In genomic region chr15:87579537-87579936, GRCh38 we compare ENCODE assay signal across 24 cellular contexts.
"Had no signal": no experiment of that assay in that cellular context is flagged by ENCODE, and none has a peak within 500 bp of the region (broad histone marks: within the 10 kb centered on the region; RNA-seq: fewer than 3 reads in every experiment).

No MANE protein-coding gene starts in this region.

- H3K27ac ChIP-seq: ascending aorta, SK-N-MC had no signal

- H3K36me3 ChIP-seq: ascending aorta had no signal

- H3K4me1 Mint-ChIP-seq: activated CD4-positive, alpha-beta T cell treated with anti-CD3 and anti-CD28 coated beads, Interleukin-2, amount 10 ng/mL, durations not matched to agents 24 days and 14 days; activated naive CD4-positive, alpha-beta T cell treated with anti-CD3 and anti-CD28 coated beads, Interleukin-2, amount 50 U/mL, for 24 hours; activated naive CD8-positive, alpha-beta T cell treated with anti-CD3 and anti-CD28 coated beads, Interleukin-2, amount 10 ng/mL, durations not matched to agents 7 days and 5 days; activated T-helper 17 cell treated with anti-CD3 and anti-CD28 coated beads, Interleukin-2, amount 50 U/mL, for 72 hours had no signal

- H3K27me3 ChIP-seq: ascending aorta had no signal

- H3K36me3 Mint-ChIP-seq: activated naive CD4-positive, alpha-beta T cell treated with anti-CD3 and anti-CD28 coated beads, Interleukin-2, amount 50 U/mL, for 24 hours; activated naive CD8-positive, alpha-beta T cell treated with anti-CD3 and anti-CD28 coated beads, Interleukin-2, amount 10 ng/mL, durations not matched to agents 7 days and 5 days had no signal

- H3K4me3 ChIP-seq: ascending aorta, SK-N-MC had no signal

- DNase-seq: activated CD4-positive, alpha-beta T cell treated with anti-CD3 and anti-CD28 coated beads, Interleukin-2, amount 10 ng/mL, durations not matched to agents 24 days and 14 days; activated CD4-positive, alpha-beta T cell treated with anti-CD3 and anti-CD28 coated beads, Interleukin-2, amount 50 U/mL, for 4 hours; activated CD8-positive, alpha-beta T cell treated with anti-CD3 and anti-CD28 coated beads for 36 hours; activated effector memory CD4-positive, alpha-beta T cell treated with anti-CD3 and anti-CD28 coated beads, Interleukin-2, amount 50 U/mL, for 16 hours; activated naive CD4-positive, alpha-beta T cell treated with Interleukin-2 at 50 U/mL for 16 hours; activated naive CD8-positive, alpha-beta T cell treated with anti-CD3 and anti-CD28 coated beads, Interleukin-2, amount 10 ng/mL, durations not matched to agents 7 days and 5 days; activated T-cell treated with anti-CD3 and anti-CD28 coated beads, Interleukin-2, amount 50 U/mL, for 1 hour; activated T-cell treated with anti-CD3 and anti-CD28 coated beads, Interleukin-2, amount 50 U/mL, for 72 hours; cerebellar nuclear complex; Kasumi-1; KG1; MM.1S; MV-4-11; NCI-H1092; NCI-H1436 treated with DMSO at 0.1 percent for 48 hours; NCI-H1694 treated with DMSO at 0.1 percent for 48 hours; NCI-H2029; NCI-H345; NCI-H524 treated with DMSO at 0.1 percent for 48 hours had no signal

- FAIRE-seq: TTC549 had no signal

- H3K9me3 ChIP-seq: ascending aorta had no signal

- H3K9me3 Mint-ChIP-seq: activated CD4-positive, alpha-beta T cell treated with anti-CD3 and anti-CD28 coated beads, Interleukin-2, amount 10 ng/mL, durations not matched to agents 24 days and 14 days; activated CD8-positive, alpha-beta T cell treated with anti-CD3 and anti-CD28 coated beads for 36 hours; activated naive CD4-positive, alpha-beta T cell treated with anti-CD3 and anti-CD28 coated beads, Interleukin-2, amount 50 U/mL, for 24 hours; activated naive CD8-positive, alpha-beta T cell treated with anti-CD3 and anti-CD28 coated beads, Interleukin-2, amount 10 ng/mL, durations not matched to agents 7 days and 5 days; activated T-cell treated with anti-CD3 and anti-CD28 coated beads, Interleukin-2, amount 50 U/mL, for 72 hours; activated T-helper 17 cell treated with anti-CD3 and anti-CD28 coated beads, Interleukin-2, amount 50 U/mL, for 72 hours had no signal

- H3K4me1 ChIP-seq: ascending aorta had no signal

- H3K4me3 Mint-ChIP-seq: activated CD4-positive, alpha-beta T cell treated with anti-CD3 and anti-CD28 coated beads, Interleukin-2, amount 10 ng/mL, durations not matched to agents 24 days and 14 days; activated CD8-positive, alpha-beta T cell treated with anti-CD3 and anti-CD28 coated beads for 36 hours; activated naive CD4-positive, alpha-beta T cell treated with anti-CD3 and anti-CD28 coated beads, Interleukin-2, amount 50 U/mL, for 24 hours; activated naive CD8-positive, alpha-beta T cell treated with anti-CD3 and anti-CD28 coated beads, Interleukin-2, amount 10 ng/mL, durations not matched to agents 7 days and 5 days; activated T-cell treated with anti-CD3 and anti-CD28 coated beads, Interleukin-2, amount 50 U/mL, for 72 hours; activated T-helper 17 cell treated with anti-CD3 and anti-CD28 coated beads, Interleukin-2, amount 50 U/mL, for 72 hours had no signal

- H3K27me3 Mint-ChIP-seq: activated CD4-positive, alpha-beta T cell treated with anti-CD3 and anti-CD28 coated beads, Interleukin-2, amount 10 ng/mL, durations not matched to agents 24 days and 14 days; activated CD8-positive, alpha-beta T cell treated with anti-CD3 and anti-CD28 coated beads for 36 hours; activated naive CD4-positive, alpha-beta T cell treated with anti-CD3 and anti-CD28 coated beads, Interleukin-2, amount 50 U/mL, for 24 hours; activated T-helper 17 cell treated with anti-CD3 and anti-CD28 coated beads, Interleukin-2, amount 50 U/mL, for 72 hours had no signal

- H3K27ac Mint-ChIP-seq: activated CD4-positive, alpha-beta T cell treated with anti-CD3 and anti-CD28 coated beads, Interleukin-2, amount 10 ng/mL, durations not matched to agents 24 days and 14 days; activated CD8-positive, alpha-beta T cell treated with anti-CD3 and anti-CD28 coated beads for 36 hours; activated naive CD4-positive, alpha-beta T cell treated with anti-CD3 and anti-CD28 coated beads, Interleukin-2, amount 50 U/mL, for 24 hours; activated naive CD8-positive, alpha-beta T cell treated with anti-CD3 and anti-CD28 coated beads, Interleukin-2, amount 10 ng/mL, durations not matched to agents 7 days and 5 days; activated T-cell treated with anti-CD3 and anti-CD28 coated beads, Interleukin-2, amount 50 U/mL, for 72 hours; activated T-helper 17 cell treated with anti-CD3 and anti-CD28 coated beads, Interleukin-2, amount 50 U/mL, for 72 hours had no signal

- ATAC-seq: activated CD8-positive, alpha-beta T cell treated with anti-CD3 and anti-CD28 coated beads for 36 hours; activated T-cell treated with anti-CD3 and anti-CD28 coated beads, Interleukin-2, amount 50 U/mL, for 72 hours; activated T-helper 17 cell treated with anti-CD3 and anti-CD28 coated beads, Interleukin-2, amount 50 U/mL, for 72 hours had no signal
